ENCODE assay signal across 8 cellular contexts in the genomic region with DNA sequence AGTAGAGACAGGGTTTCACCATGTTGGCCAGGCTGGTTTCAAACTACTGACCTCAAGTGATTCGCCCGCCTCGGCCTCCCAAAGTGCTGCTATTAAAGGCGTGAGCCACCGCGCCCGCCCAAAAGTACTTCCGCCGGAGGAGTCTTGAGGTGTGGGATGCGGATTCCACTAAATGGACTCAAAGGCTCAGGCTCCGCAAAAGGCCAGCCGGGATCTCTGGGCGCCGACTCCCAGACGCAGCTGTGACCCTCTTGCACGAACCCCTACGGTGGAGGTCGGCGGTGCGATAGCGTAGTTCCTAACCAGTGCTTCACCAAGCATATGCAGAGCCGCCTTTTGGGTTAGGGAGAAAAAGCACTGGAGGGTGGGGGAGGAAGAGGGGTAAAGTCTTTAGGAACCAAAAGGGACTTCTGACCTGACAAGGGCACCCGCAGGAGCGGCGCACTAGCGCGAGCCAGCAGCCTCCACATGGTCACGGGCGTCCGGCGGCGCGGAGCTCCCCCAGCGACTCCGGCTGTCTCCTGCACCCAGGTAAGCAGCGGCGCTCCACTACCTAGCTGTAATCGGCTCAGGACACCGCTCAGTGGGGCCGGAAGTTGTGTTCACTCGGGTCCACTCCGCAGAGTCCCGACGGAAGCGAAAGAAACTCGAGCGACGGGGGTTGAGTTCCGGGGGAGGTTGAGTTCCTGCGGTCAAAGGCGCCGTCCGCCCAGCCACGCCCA. TPM values are rescaled to one million over a fixed set of nuclear protein-coding genes. Genes with fewer than 3 reads are reported as not detected.
DNase-seq lines count a peak whose midpoint lies in the region; ATAC-seq and TF ChIP-seq lines count a peak whose summit lies in the region.

A gene (minus strand): TSS at position 590 of the 722 bp plus-strand sequence. CDS start 120 bp downstream, at position 470.

- no peaks in the 10 kb centered on the region for H3K4me1 ChIP-seq in BE2C

- no peaks in the 10 kb centered on the region for H3K27me3 ChIP-seq in BE2C
- H3K27me3 ChIP-seq in layer of hippocampus (ENCODE audit: control insufficient read depth, insufficient read depth, low read length): no peaks in the 10 kb centered on the region

- H3K27ac ChIP-seq in layer of hippocampus (ENCODE audit: low read depth, low read length): peak within 1 kb of the TSS; percentile 57

- no peaks in the 10 kb centered on the region; the same call in 1 of the 2 replicates for H3K9me3 ChIP-seq in BE2C

- TF ChIP-seq CTCF in BE2C (IDR thresholded peaks at IDR 0.05; ENCODE audit: low read depth, low read length): no peak
- TF ChIP-seq CTCF in choroid plexus epithelial cell (conservative IDR thresholded peaks at IDR 0.05; ENCODE audit: low read depth, low read length): peak; percentile 23

- DNase-seq in BE2C: peak; percentile 76
- peak; percentile 92 for DNase-seq in NCI-H510A (lab: John Stamatoyannopoulos, UW)
- DNase-seq in activated CD4-positive, alpha-beta T cell treated with anti-CD3 and anti-CD28 coated beads for 24 hours (ENCODE audit: low read depth in 2 of 2): peak; percentile 81 to 84
- DNase-seq in choroid plexus epithelial cell (ENCODE audit: low read depth): peak; percentile 92
- DNase-seq in stimulated activated CD4-positive, alpha-beta T cell treated with anti-CD3 and anti-CD28 coated beads, Interleukin-1b, Interleukin-23, amount 100 ng/mL, for 4 hours (ENCODE audit: low read depth in 2 of 2): peak; percentile 79 to 87

- H3K4me3 ChIP-seq in BE2C (ENCODE audit: low read depth, low read length) (peak within 1 kb of the TSS; percentile 89), choroid plexus epithelial cell (ENCODE audit: low read depth, low read length) (peak within 1 kb of the TSS; percentile 99)

- peak; percentile 87 for TF ChIP-seq POLR2A in GM19193 (IDR thresholded peaks at IDR 0.05; ENCODE audit: extremely low read depth, insufficient read depth, insufficient read length)

- no peaks in the 10 kb centered on the region for H3K36me3 ChIP-seq in BE2C

- ATAC-seq in HG03439 (IDR thresholded peaks at IDR 0.05; ENCODE audit: unreplicated experiment): peak; percentile 99

RNA-seq across cellular contexts. Expression of the gene that starts here (rescaled TPM):
- polyA plus RNA-seq in BE2C (2012; ENCODE audit: insufficient read depth, insufficient read length, low read depth): 45.0 TPM

Comparison
In these comparisons a context has a peak if more than half of its experiments do, and no peak if none do; other contexts are left out.
1. Peak in every context shown above with its lines: DNase-seq, ATAC-seq, H3K4me3 ChIP-seq and H3K27ac ChIP-seq.